Comparison of ENCODE assay signal across 29 cellular contexts in genomic region chr3:111928613-111929012, GRCh38.
"Had no signal": no experiment of that assay in that cellular context is flagged by ENCODE, and none has a peak within 500 bp of the region (broad histone marks: within the 10 kb centered on the region; RNA-seq: fewer than 3 reads in every experiment).

No MANE protein-coding gene starts in this region.

- H3K79me2 ChIP-seq: parathyroid adenoma had no signal

- H3K9me3 ChIP-seq: neutrophil, ovary, psoas muscle, right lobe of liver, sigmoid colon, spleen, suprapubic skin, testis, tibial artery, transverse colon, upper lobe of right lung, uterus had no signal

- H3K27me3 ChIP-seq: neutrophil, ovary, right lobe of liver, sigmoid colon, spleen, suprapubic skin, testis, tibial artery, transverse colon, upper lobe of right lung, uterus had no signal

- H3K9ac ChIP-seq: parathyroid adenoma had no signal

- H2AFZ ChIP-seq: parathyroid adenoma had no signal

- H3K27ac ChIP-seq: neutrophil, ovary, parathyroid adenoma, psoas muscle, right lobe of liver, sigmoid colon, spleen, suprapubic skin, testis, tibial artery, transverse colon, upper lobe of right lung, uterus had no signal

- H3K4me1 ChIP-seq: parathyroid adenoma, testis, uterus had no signal

- H3K4me3 ChIP-seq: ovary, psoas muscle, right lobe of liver, sigmoid colon, spleen, suprapubic skin, testis, tibial artery, transverse colon, upper lobe of right lung, uterus had no signal

- DNase-seq: naive thymus-derived CD8-positive, alpha-beta T cell; nephron progenitor cell; nucleus accumbens; ovary; posterior cingulate gyrus; psoas muscle; right cardiac atrium; right lobe of liver; sigmoid colon; spleen; stimulated activated CD4-positive, alpha-beta T cell treated with anti-CD3 and anti-CD28 coated beads, Interleukin-12 subunit alpha, Interleukin-12 subunit beta, amount 100 ng/mL, for 4 hours; stimulated activated CD4-positive, alpha-beta T cell treated with anti-CD3 and anti-CD28 coated beads, Interleukin-1b, Interleukin-23, amount 100 ng/mL, for 48 hours; stimulated activated CD4-positive, alpha-beta T cell treated with anti-CD3 and anti-CD28 coated beads, Interleukin-4, amount 100 ng/mL, for 1 hour; stimulated activated CD4-positive, alpha-beta T cell treated with anti-CD3 and anti-CD28 coated beads, Interleukin-4, amount 100 ng/mL, for 4 hours; stimulated activated CD8-positive, alpha-beta memory T cell treated with anti-CD3 and anti-CD28 coated beads, Interleukin-4, amount 100 ng/mL, for 48 hours; stimulated activated naive CD4-positive, alpha-beta T cell; stimulated activated naive CD8-positive, alpha-beta T cell treated with anti-CD3 and anti-CD28 coated beads, Interleukin-15, amount 100 ng/mL, for 72 hours; stimulated activated naive CD8-positive, alpha-beta T cell treated with anti-CD3 and anti-CD28 coated beads, Interleukin-15, Interleukin-2, amounts not matched to agents 100 U/mL and 50 U/mL, for 24 hours; substantia nigra; testis; tibial artery; transverse colon; upper lobe of right lung; uterus had no signal

- ATAC-seq: naive thymus-derived CD8-positive, alpha-beta T cell; natural killer cell treated with Interleukin-12 subunit alpha and Interleukin-12 subunit beta and Interleukin-15 and Interleukin-18, amount 100 ng/mL, for 72 hours; psoas muscle; right cardiac atrium; right lobe of liver; stimulated activated memory B cell treated with anti-CD40 and anti-IgM and Interleukin-4, amounts not matched to agents 10 μg/mL and 1 μg/mL and 100 μg/mL, for 72 hours; stimulated activated naive CD8-positive, alpha-beta T cell treated with anti-CD3 and anti-CD28 coated beads, Interleukin-15, amount 100 ng/mL, for 72 hours; stimulated activated naive CD8-positive, alpha-beta T cell treated with anti-CD3 and anti-CD28 coated beads, Interleukin-15, Interleukin-2, amounts not matched to agents 100 U/mL and 50 U/mL, for 24 hours; upper lobe of right lung had no signal

- H3K36me3 ChIP-seq: neutrophil, ovary, right lobe of liver, uterus had no signal
